In the genomic region with DNA sequence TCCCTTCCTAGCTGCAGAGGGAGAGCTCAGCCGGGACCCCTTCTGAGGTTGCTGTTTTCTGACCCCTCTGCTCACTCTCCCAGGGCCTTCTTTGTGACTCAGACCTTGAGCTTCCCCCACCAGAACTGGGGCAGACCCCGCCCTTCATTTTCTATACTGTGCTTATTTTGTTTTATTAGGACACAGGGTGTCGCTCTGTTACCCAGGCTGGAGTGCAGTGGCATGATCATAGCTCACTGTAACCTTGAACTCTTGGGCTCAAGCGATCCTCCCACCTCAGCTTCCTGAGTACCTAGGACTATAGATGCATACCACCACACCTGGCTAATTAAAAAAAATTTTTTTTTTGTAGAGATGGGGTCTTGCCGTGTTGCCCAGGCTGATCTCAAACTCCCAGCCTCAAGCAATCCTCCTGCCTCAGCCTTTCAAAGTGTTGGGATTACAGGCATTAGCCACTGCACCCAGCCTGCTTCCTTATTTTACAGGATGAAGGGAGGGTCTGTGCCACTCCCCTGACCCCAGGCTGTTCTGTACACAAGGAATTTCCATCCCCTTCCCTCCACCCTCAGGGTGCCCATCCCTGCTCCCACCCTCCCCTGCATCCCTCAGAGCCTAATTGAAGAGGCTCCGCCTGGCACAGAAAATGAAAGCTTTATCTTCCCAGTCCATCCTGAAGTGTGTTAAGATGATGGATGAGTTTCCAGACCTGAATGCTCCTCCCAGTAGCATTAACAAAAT, we compare ENCODE assay signal across 21 cellular contexts.
"Had no signal": no experiment of that assay in that cellular context is flagged by ENCODE, and none has a peak within 500 bp of the region (broad histone marks: within the 10 kb centered on the region; RNA-seq: fewer than 3 reads in every experiment).

No MANE protein-coding gene starts in this region.

- H3K27me3 Mint-ChIP-seq: naive B cell had no signal

- H3K27ac Mint-ChIP-seq: naive B cell, nephron had no signal

- H3K4me3 ChIP-seq: dorsolateral prefrontal cortex, lung, sigmoid colon, skin epidermis, stomach, thoracic aorta had no signal

- H3K4me1 ChIP-seq: sigmoid colon had no signal

- H3K4me1 Mint-ChIP-seq: naive B cell had no signal

- H3K27me3 ChIP-seq: sigmoid colon had no signal

- H3K36me3 ChIP-seq: neutrophil, sigmoid colon, stomach, thoracic aorta had no signal

- H3K9me3 ChIP-seq: neutrophil, sigmoid colon, stomach, thoracic aorta had no signal

- H3K9me3 Mint-ChIP-seq: naive B cell, nephron had no signal

- H3K36me3 Mint-ChIP-seq: naive B cell had no signal

- DNase-seq: cortex of kidney; dorsolateral prefrontal cortex; effector CD8-positive, alpha-beta T cell; foreskin melanocyte; head of caudate nucleus; hippocampal formation; left colon; left ventricle myocardium superior; naive B cell; sigmoid colon; stimulated activated CD4-positive, alpha-beta T cell treated with anti-CD3 and anti-CD28 coated beads, Interleukin-2, amount 100 ng/mL, for 24 hours; stimulated activated CD4-positive, alpha-beta T cell treated with anti-CD3 and anti-CD28 coated beads, Interleukin-4, amount 100 ng/mL, for 4 hours; stimulated activated naive CD4-positive, alpha-beta T cell; stomach; substantia nigra; trophoblast cell had no signal

- H3K27ac ChIP-seq: dorsolateral prefrontal cortex, neutrophil, sigmoid colon, skin epidermis, stomach, thoracic aorta had no signal

- H3K4me3 Mint-ChIP-seq: naive B cell, nephron had no signal
